18 cellular contexts compared by ENCODE assay signal in genomic region chr11:62011881-62012280, GRCh38. TPM values are rescaled to one million over a fixed set of nuclear protein-coding genes. Genes with fewer than 3 reads are reported as not detected.
DNase-seq lines count a peak whose midpoint lies in the region; TF ChIP-seq lines count a peak whose summit lies in the region.
"Had no signal": no experiment of that assay in that cellular context is flagged by ENCODE, and none has a peak within 500 bp of the region (broad histone marks: within the 10 kb centered on the region; RNA-seq: fewer than 3 reads in every experiment).

No MANE protein-coding gene starts in this region.

- H4K91ac ChIP-seq in mesenchymal stem cell (ENCODE audit: low read length): peak overlapping the region; percentile 6

- no peak overlapping the region for H3K4me3 ChIP-seq in breast epithelium
- no peak overlapping the region for H3K4me3 ChIP-seq in SJSA1
- no peak overlapping the region for H3K4me3 ChIP-seq in mesenchymal stem cell (ENCODE audit: insufficient read depth in 1 of 2, low read depth in 1 of 2, low read length in 2 of 2)
- no peak overlapping the region for H3K4me3 ChIP-seq in spleen
- no peak overlapping the region for H3K4me3 ChIP-seq in prostate gland
- H3K4me3 ChIP-seq: BLaER1 treated with 17β-estradiol and CSF1 and Interleukin-3, amounts not matched to agents 10 nM and 100 nM; GM12878 had no signal

- no peak overlapping the region for H3K4me2 ChIP-seq in mesenchymal stem cell (ENCODE audit: low read length, poor library complexity, severe bottlenecking)

- DNase-seq in MCF 10A (ENCODE audit: unreplicated experiment): no peak
- no peak for DNase-seq in breast epithelium (ENCODE audit: low spot score in 2 of 2)
- no peak for DNase-seq in SJSA1 (ENCODE audit: low read depth in 1 of 2, low spot score in 2 of 2)
- no peak for DNase-seq in mesenchymal stem cell
- DNase-seq in spleen: peak; percentile 61
- no peak for DNase-seq in OCI-M2 (lab: John Stamatoyannopoulos, UW; ENCODE audit: unreplicated experiment)
- DNase-seq in prostate gland (ENCODE audit: low spot score): no peak
- DNase-seq in cerebellar cortex (ENCODE audit: low spot score): no peak
- DNase-seq: 8988T; Calu3; CD8-positive, alpha-beta T cell; DMS 273 treated with DMSO at 0.1 percent for 48 hours; DMS53; DND-41; H9 had no signal

- peaks cover 4% of the 10 kb centered on the region for H3K36me3 Mint-ChIP-seq in MCF 10A (ENCODE audit: insufficient read depth, unreplicated experiment)
- H3K36me3 Mint-ChIP-seq: CD8-positive, alpha-beta T cell had no signal

- no peak overlapping the region for H3K4ac ChIP-seq in mesenchymal stem cell (ENCODE audit: low read depth in 1 of 2, low read length in 2 of 2)

- no peaks in the 10 kb centered on the region for H3K4me1 ChIP-seq in breast epithelium
- peaks cover 56% of the 10 kb centered on the region for H3K4me1 ChIP-seq in SJSA1 (replicated peaks)
- peaks cover 13% of the 10 kb centered on the region for H3K4me1 ChIP-seq in mesenchymal stem cell (ENCODE audit: control insufficient read depth, insufficient read depth, low read depth, low read length)
- H3K4me1 ChIP-seq in spleen: peaks cover 0 to 6% (median 2%) of the 10 kb centered on the region in 6 donors
- no peaks in the 10 kb centered on the region for H3K4me1 ChIP-seq in prostate gland (replicated peaks)

- WGBS in mesenchymal stem cell: 89% methylated on average over 9 of the region's 9 CpGs
- WGBS in spleen, 5 donors: 92 to 98% (median 94%) methylated on average over 8 to 9 of the region's 9 CpGs
- WGBS in prostate gland: 97% methylated on average over 9 of the region's 9 CpGs

- CTCF ChIA-PET in MCF 10A (lab: Yijun Ruan, JAX): interaction anchor here (0.8 to 1.0 kb wide), 2 partner anchors 20 to 30 kb away, joined by 3 to 5 read pairs; no protein-coding TSS in a partner anchor

- H2AFZ ChIP-seq in mesenchymal stem cell (ENCODE audit: low read depth, low read length): no peak overlapping the region

- BruUV-seq in MCF 10A (replicated peaks; lab: Mats Ljungman, UMichigan): no TSS peak

- TF ChIP-seq CTCF in MCF 10A (IDR thresholded peaks at IDR 0.05; ENCODE audit: unreplicated experiment) (no peak), breast epithelium (IDR thresholded peaks at IDR 0.05) (no peak), spleen (IDR thresholded peaks at IDR 0.05 in 8 of 11, conservative IDR thresholded peaks at IDR 0.05 in 3 of 11) (no peak), prostate gland (IDR thresholded peaks at IDR 0.05) (no peak)

- no peak overlapping the region for H3K9ac ChIP-seq in mesenchymal stem cell (ENCODE audit: low read length)

- no peak overlapping the region for H2BK15ac ChIP-seq in mesenchymal stem cell (ENCODE audit: low read depth, poor library complexity, severe bottlenecking)

- H2BK12ac ChIP-seq in mesenchymal stem cell (ENCODE audit: low read length in 2 of 2): no peak overlapping the region

- no peak overlapping the region for H3K23ac ChIP-seq in mesenchymal stem cell (ENCODE audit: low read length in 2 of 2)

- no peaks in the 10 kb centered on the region for H3K9me3 ChIP-seq in breast epithelium
- H3K9me3 ChIP-seq in SJSA1 (replicated peaks): no peaks in the 10 kb centered on the region
- no peaks in the 10 kb centered on the region for H3K9me3 ChIP-seq in mesenchymal stem cell (ENCODE audit: control insufficient read depth, low read length)
- no peaks in the 10 kb centered on the region for H3K9me3 ChIP-seq in spleen
- H3K9me3 ChIP-seq in prostate gland: no peaks in the 10 kb centered on the region

- H3K18ac ChIP-seq in mesenchymal stem cell (ENCODE audit: low read depth in 1 of 2, low read length in 2 of 2): no peak overlapping the region

- no peaks in the 10 kb centered on the region for H3K27me3 ChIP-seq in breast epithelium
- H3K27me3 ChIP-seq in SJSA1 (replicated peaks): no peaks in the 10 kb centered on the region
- no peaks in the 10 kb centered on the region for H3K27me3 ChIP-seq in mesenchymal stem cell (ENCODE audit: control insufficient read depth in 1 of 2, insufficient read depth in 1 of 2, low read length in 2 of 2)
- no peaks in the 10 kb centered on the region for H3K27me3 ChIP-seq in spleen (replicated peaks in 1 of 7)
- H3K27me3 ChIP-seq in prostate gland (replicated peaks; ENCODE audit: insufficient read depth): no peaks in the 10 kb centered on the region
- H3K27me3 ChIP-seq: BLaER1 treated with 17β-estradiol and CSF1 and Interleukin-3, amounts not matched to agents 10 nM and 100 nM had no signal

- H3K27ac ChIP-seq in breast epithelium (peak overlapping the region in 1 of 2 donors; percentile 82), SJSA1 (peak overlapping the region; percentile 75), mesenchymal stem cell (ENCODE audit: low read length, poor library complexity, severe bottlenecking) (no peak overlapping the region), spleen (no peak overlapping the region), prostate gland (no peak overlapping the region)

- no peak for TF ChIP-seq POLR2A in breast epithelium (IDR thresholded peaks at IDR 0.05)
- no peak for TF ChIP-seq POLR2A in spleen (IDR thresholded peaks at IDR 0.05)
- TF ChIP-seq POLR2A in prostate gland (IDR thresholded peaks at IDR 0.05): no peak

- no peak overlapping the region for H2BK120ac ChIP-seq in mesenchymal stem cell (ENCODE audit: low read depth, low read length)

- no peak overlapping the region for H2BK5ac ChIP-seq in mesenchymal stem cell (ENCODE audit: low read depth, low read length, poor library complexity, severe bottlenecking)

- no peak overlapping the region for H3K14ac ChIP-seq in mesenchymal stem cell (ENCODE audit: low read length in 2 of 2)

- H3K9me3 Mint-ChIP-seq in MCF 10A (ENCODE audit: unreplicated experiment): no peaks in the 10 kb centered on the region
- H3K9me3 Mint-ChIP-seq: CD8-positive, alpha-beta T cell had no signal

- H3K27ac Mint-ChIP-seq in MCF 10A (ENCODE audit: low read depth, unreplicated experiment): peak overlapping the region; percentile 85
- H3K27ac Mint-ChIP-seq: B cell; CD8-positive, alpha-beta T cell; H9 had no signal

- no peak overlapping the region for H4K8ac ChIP-seq in mesenchymal stem cell (ENCODE audit: low read length)

- POLR2A ChIA-PET in MCF 10A (lab: Yijun Ruan, JAX): interaction anchor here (1.0 to 7.1 kb wide), 10 partner anchors 9 to 42 kb away, joined by 5 to 298 read pairs (median 11); partner anchors contain the start of gene FTH1

- no peak overlapping the region for H3K4me3 Mint-ChIP-seq in MCF 10A (ENCODE audit: unreplicated experiment)
- H3K4me3 Mint-ChIP-seq: B cell; CD8-positive, alpha-beta T cell; H9 had no signal

- no peaks in the 10 kb centered on the region for H3K27me3 Mint-ChIP-seq in MCF 10A (ENCODE audit: insufficient read depth, unreplicated experiment)

- H3K4me1 Mint-ChIP-seq in MCF 10A (ENCODE audit: insufficient read depth, unreplicated experiment): peaks cover 14% of the 10 kb centered on the region

- no peak overlapping the region for H2AK5ac ChIP-seq in mesenchymal stem cell (ENCODE audit: low read length, severe bottlenecking)

- intact Hi-C loops in MCF 10A (cut with micrococcal nuclease) (loop anchor here (2.0 to 5.0 kb wide), 2 partner anchors 40 to 41 kb away; no protein-coding TSS in a partner anchor), breast epithelium (cut with DNase I; ENCODE audit: low total_unique reads) (no loop called here), spleen (cut with DNase I; ENCODE audit: low total_unique reads) (no loop called here), prostate gland (cut with DNase I) (no loop called here)

- no peaks in the 10 kb centered on the region for H3K36me3 ChIP-seq in breast epithelium
- no peaks in the 10 kb centered on the region for H3K36me3 ChIP-seq in SJSA1
- no peaks in the 10 kb centered on the region for H3K36me3 ChIP-seq in mesenchymal stem cell (ENCODE audit: control insufficient read depth in 1 of 2, insufficient read depth in 2 of 2, low read depth in 1 of 2, low read length in 2 of 2)
- H3K36me3 ChIP-seq in spleen: no peaks in the 10 kb centered on the region
- no peaks in the 10 kb centered on the region for H3K36me3 ChIP-seq in prostate gland
- H3K36me3 ChIP-seq: BLaER1 treated with 17β-estradiol and CSF1 and Interleukin-3, amounts not matched to agents 10 nM and 100 nM had no signal

- no peaks in the 10 kb centered on the region for H3K79me1 ChIP-seq in mesenchymal stem cell (replicated peaks; ENCODE audit: low read length, poor library complexity, severe bottlenecking)

RNA-seq across cellular contexts. Expression of gene FTH1, which starts 44.4 kb away (rescaled TPM):
- 8,367 and 15,492 TPM in 2 replicates for total RNA-seq in MCF 10A (2022)
- 1,000 to 10,000 TPM; 2,151 to 6,439 (median 3,491) TPM for total RNA-seq in breast epithelium
- 603 and 707 TPM in 2 replicates for total RNA-seq in SJSA1 (2014; rRNA removed; shearing (Covaris generic))
- 3,841 TPM for polyA plus RNA-seq in mesenchymal stem cell (2013, experiment 1 of 2)
- 3,893 TPM for polyA plus RNA-seq in mesenchymal stem cell (2013, experiment 2 of 2)
- 1,000 to 10,000 TPM; 1,915 to 2,864 (median 2,469) TPM for total RNA-seq in spleen
- polyA plus RNA-seq in spleen: 1,000 to 10,000 TPM; 2,005 to 3,321 (median 2,533) TPM
- 1,000 to 10,000 TPM; 1,344 to 1,560 TPM for total RNA-seq in prostate gland
